19 cellular contexts compared by ENCODE assay signal in the genomic region with DNA sequence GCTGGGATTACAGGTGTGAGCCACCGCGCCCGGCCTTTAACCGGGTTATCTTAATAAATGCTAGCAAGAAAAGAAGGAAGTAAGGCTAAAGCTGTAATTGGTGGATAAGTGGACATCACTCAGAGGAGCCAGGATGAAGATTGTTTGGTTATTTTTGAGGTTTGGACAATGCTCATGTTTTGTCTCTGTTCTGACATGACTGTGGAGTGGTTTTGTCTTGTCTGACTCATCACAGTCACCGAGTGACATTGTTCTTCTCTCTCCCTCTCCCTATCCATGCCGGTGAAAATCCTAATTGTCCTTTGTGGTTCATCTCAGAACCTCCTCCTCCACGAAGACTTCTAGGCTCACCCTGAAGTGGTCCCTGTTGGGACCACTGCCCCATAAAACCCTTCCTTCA. TPM values are rescaled to one million over a fixed set of nuclear protein-coding genes. Genes with fewer than 3 reads are reported as not detected.
"Had no signal": no experiment of that assay in that cellular context is flagged by ENCODE, and none has a peak within 500 bp of the region (broad histone marks: within the 10 kb centered on the region; RNA-seq: fewer than 3 reads in every experiment).

No MANE protein-coding gene starts in this region.

- H3K27ac Mint-ChIP-seq: activated B cell treated with CpG ODN at 0.5 μM for 24 hours; activated CD4-positive, alpha-beta T cell treated with anti-CD3 and anti-CD28 coated beads, Interleukin-2, amount 10 ng/mL, durations not matched to agents 7 days and 5 days; activated naive CD4-positive, alpha-beta T cell treated with anti-CD3 and anti-CD28 coated beads, Interleukin-2, amount 10 ng/mL, durations not matched to agents 7 days and 5 days; activated T-helper 2 cell treated with anti-CD3 and anti-CD28 coated beads, Interferon-gamma antibody, Interleukin-2, Interleukin-4, amounts not matched to agents 10 μg/mL and 5 μg/mL and 100 μg/mL, durations not matched to agents 14 hours and 24 hours and 36 hours; dendritic cell treated with granulocyte-macrophage colony-stimulating factor and Interleukin-4, amounts not matched to agents 40 ng/mL and 50 ng/mL, for 4 days; effector memory CD8-positive, alpha-beta T cell; naive thymus-derived CD4-positive, alpha-beta T cell had no signal

- ATAC-seq: body of pancreas; effector memory CD8-positive, alpha-beta T cell; lower lobe of right lung; naive thymus-derived CD4-positive, alpha-beta T cell had no signal

- H3K4me3 ChIP-seq: body of pancreas, hepatocyte, lower lobe of right lung, tibial artery had no signal

- H3K36me3 Mint-ChIP-seq: activated naive CD4-positive, alpha-beta T cell treated with anti-CD3 and anti-CD28 coated beads, Interleukin-2, amount 10 ng/mL, durations not matched to agents 7 days and 5 days had no signal

- H3K9me3 Mint-ChIP-seq: activated T-helper 2 cell treated with anti-CD3 and anti-CD28 coated beads, Interferon-gamma antibody, Interleukin-2, Interleukin-4, amounts not matched to agents 10 μg/mL and 5 μg/mL and 100 μg/mL, durations not matched to agents 14 hours and 24 hours and 36 hours; central memory CD8-positive, alpha-beta T cell had no signal

- H3K9me3 ChIP-seq: body of pancreas, lower lobe of right lung had no signal

- H3K4me1 ChIP-seq: body of pancreas, lower lobe of right lung, parathyroid adenoma, tibial artery had no signal

- H3K9ac ChIP-seq: parathyroid adenoma had no signal

- DNase-seq: activated B cell treated with CpG ODN at 0.5 μM for 24 hours; activated CD4-positive, alpha-beta T cell treated with anti-CD3 and anti-CD28 coated beads, Interleukin-2, amount 10 ng/mL, durations not matched to agents 7 days and 5 days; activated CD8-positive, alpha-beta memory T cell treated with anti-CD3 and anti-CD28 coated beads for 24 hours; activated naive CD4-positive, alpha-beta T cell treated with anti-CD3 and anti-CD28 coated beads, Interleukin-2, amount 10 ng/mL, durations not matched to agents 7 days and 5 days; activated T-cell treated with anti-CD3 and anti-CD28 coated beads for 4 hours; body of pancreas; effector memory CD8-positive, alpha-beta T cell; kidney glomerular epithelial cell; lower lobe of right lung; naive thymus-derived CD4-positive, alpha-beta T cell; T-helper 2 cell; tibial artery had no signal

- H3K27me3 Mint-ChIP-seq: activated CD4-positive, alpha-beta T cell treated with anti-CD3 and anti-CD28 coated beads, Interleukin-2, amount 10 ng/mL, durations not matched to agents 7 days and 5 days; activated naive CD4-positive, alpha-beta T cell treated with anti-CD3 and anti-CD28 coated beads, Interleukin-2, amount 10 ng/mL, durations not matched to agents 7 days and 5 days; dendritic cell treated with granulocyte-macrophage colony-stimulating factor and Interleukin-4, amounts not matched to agents 40 ng/mL and 50 ng/mL, for 4 days had no signal

- H3K27ac ChIP-seq: body of pancreas, epithelial cell of prostate, hepatocyte, lower lobe of right lung, parathyroid adenoma, tibial artery had no signal

- H2AFZ ChIP-seq: hepatocyte, parathyroid adenoma had no signal

- H3K4me1 Mint-ChIP-seq: activated B cell treated with CpG ODN at 0.5 μM for 24 hours; activated CD4-positive, alpha-beta T cell treated with anti-CD3 and anti-CD28 coated beads, Interleukin-2, amount 10 ng/mL, durations not matched to agents 7 days and 5 days; activated naive CD4-positive, alpha-beta T cell treated with anti-CD3 and anti-CD28 coated beads, Interleukin-2, amount 10 ng/mL, durations not matched to agents 7 days and 5 days; central memory CD8-positive, alpha-beta T cell; naive thymus-derived CD4-positive, alpha-beta T cell had no signal

- H3K27me3 ChIP-seq: body of pancreas, hepatocyte had no signal

- H3K4me3 Mint-ChIP-seq: activated B cell treated with CpG ODN at 0.5 μM for 24 hours; activated CD4-positive, alpha-beta T cell treated with anti-CD3 and anti-CD28 coated beads, Interleukin-2, amount 10 ng/mL, durations not matched to agents 7 days and 5 days; activated naive CD4-positive, alpha-beta T cell treated with anti-CD3 and anti-CD28 coated beads, Interleukin-2, amount 10 ng/mL, durations not matched to agents 7 days and 5 days; central memory CD8-positive, alpha-beta T cell; dendritic cell treated with granulocyte-macrophage colony-stimulating factor and Interleukin-4, amounts not matched to agents 40 ng/mL and 50 ng/mL, for 4 days; effector memory CD8-positive, alpha-beta T cell; naive thymus-derived CD4-positive, alpha-beta T cell had no signal

- H3K36me3 ChIP-seq: lower lobe of right lung, tibial artery had no signal

- H3K79me2 ChIP-seq: hepatocyte, parathyroid adenoma had no signal

- H3K4me2 ChIP-seq: hepatocyte had no signal

RNA-seq across cellular contexts. Expression of a gene that starts 23.5 kb away (rescaled TPM):
- total RNA-seq: activated CD4-positive, alpha-beta T cell treated with anti-CD3 and anti-CD28 coated beads, Interleukin-2, amount 10 ng/mL, durations not matched to agents 7 days and 5 days; activated T-helper 2 cell treated with anti-CD3 and anti-CD28 coated beads, Interferon-gamma antibody, Interleukin-2, Interleukin-4, amounts not matched to agents 10 μg/mL and 5 μg/mL and 100 μg/mL, durations not matched to agents 14 hours and 24 hours and 36 hours; mononuclear cell; naive thymus-derived CD4-positive, alpha-beta T cell had no signal
- polyA plus RNA-seq: naive thymus-derived CD4-positive, alpha-beta T cell had no signal
